Comparison of ENCODE assay signal across 12 cellular contexts in genomic region chr2:120470717-120471060, GRCh38.
DNase-seq lines count a peak whose midpoint lies in the region; FAIRE-seq and TF ChIP-seq lines count a peak whose summit lies in the region.
"Had no signal": no experiment of that assay in that cellular context is flagged by ENCODE, and none has a peak within 500 bp of the region (broad histone marks: within the 10 kb centered on the region; RNA-seq: fewer than 3 reads in every experiment).

No MANE protein-coding gene starts in this region.

- peaks cover 18 to 37% of the 10 kb centered on the region in 2 donors for H3K4me1 ChIP-seq in adrenal gland (replicated peaks in 1 of 2)
- peaks cover 0 to 19% of the 10 kb centered on the region in 2 donors for H3K4me1 ChIP-seq in right atrium auricular region
- H3K4me1 ChIP-seq in sigmoid colon = peaks cover 0 to 17% (median 9%) of the 10 kb centered on the region in 4 donors

- FAIRE-seq in RCC 7860 (lab: Jason Lieb, UNC) = no peak

- H3K27ac ChIP-seq in 22Rv1 = peak overlapping the region; percentile 67
- H3K27ac ChIP-seq in adrenal gland = peak overlapping the region in 4 of 5 donors; percentile 15 to 87 (median 48)
- peak overlapping the region; percentile 49 to 65 for H3K27ac ChIP-seq in right atrium auricular region
- peak overlapping the region; percentile 48 to 69 (median 62) for H3K27ac ChIP-seq in sigmoid colon

- DNase-seq in adrenal gland (peak in 4 of 7 donors; percentile 40 to 59 (median 47)), right atrium auricular region (ENCODE audit: low spot score) (no peak), sigmoid colon (peak; percentile 60), globus pallidus (ENCODE audit: low spot score) (no peak), RCC 7860 (ENCODE audit: low spot score) (no peak), COR-L47 (lab: John Stamatoyannopoulos, UW) (no peak)
- no peak for DNase-seq in activated CD8-positive, alpha-beta memory T cell treated with anti-CD3 and anti-CD28 coated beads for 24 hours
- DNase-seq: DMS79, NCI-H2227 treated with DMSO at 0.1 percent for 48 hours, T-cell had no signal

- H3K4me3 ChIP-seq in adrenal gland = no peak overlapping the region
- no peak overlapping the region for H3K4me3 ChIP-seq in right atrium auricular region
- no peak overlapping the region for H3K4me3 ChIP-seq in sigmoid colon
- H3K4me3 ChIP-seq: MG63 had no signal

- intact Hi-C loops in adrenal gland (cut with DNase I) (no loop called here), sigmoid colon (cut with DNase I) (no loop called here)

- TF ChIP-seq CTCF in 22Rv1 (IDR thresholded peaks at IDR 0.05) = no peak
- no peak for TF ChIP-seq CTCF in adrenal gland (IDR thresholded peaks at IDR 0.05)
- no peak for TF ChIP-seq CTCF in right atrium auricular region (IDR thresholded peaks at IDR 0.05)
- no peak for TF ChIP-seq CTCF in sigmoid colon (IDR thresholded peaks at IDR 0.05)

- H3K9me3 ChIP-seq in adrenal gland (replicated peaks in 1 of 3) = no peaks in the 10 kb centered on the region
- H3K9me3 ChIP-seq in right atrium auricular region = peaks cover 0 to 11% of the 10 kb centered on the region in 2 donors
- peaks cover 0 to 6% (median under 1%) of the 10 kb centered on the region in 4 donors for H3K9me3 ChIP-seq in sigmoid colon
- H3K9me3 ChIP-seq: MG63 had no signal

- 80 to 86% (median 82%) methylated on average over 1 to 3 of the region's 3 CpGs for WGBS in adrenal gland, 4 donors
- WGBS in sigmoid colon, 2 donors = 77 to 85% methylated on average over 3 of the region's 3 CpGs

- TF ChIP-seq POLR2A in adrenal gland (IDR thresholded peaks at IDR 0.05) = no peak
- no peak for TF ChIP-seq POLR2A in sigmoid colon (IDR thresholded peaks at IDR 0.05)

- H3K27me3 ChIP-seq in adrenal gland (no peaks in the 10 kb centered on the region), right atrium auricular region (no peaks in the 10 kb centered on the region), sigmoid colon (no peaks in the 10 kb centered on the region)
- H3K27me3 ChIP-seq: MG63 had no signal

- TF ChIP-seq EP300 in sigmoid colon (IDR thresholded peaks at IDR 0.05) = no peak

- no peaks in the 10 kb centered on the region for H3K36me3 ChIP-seq in adrenal gland (replicated peaks in 1 of 2)
- no peaks in the 10 kb centered on the region for H3K36me3 ChIP-seq in right atrium auricular region
- H3K36me3 ChIP-seq in sigmoid colon = no peaks in the 10 kb centered on the region
- H3K36me3 ChIP-seq: MG63 had no signal

Comparison
In these comparisons a context has a peak if more than half of its experiments do, and no peak if none do; other contexts are left out.
1. DNase-seq: peak in adrenal gland (4 of 7) and sigmoid colon (single experiment); none in right atrium auricular region (single experiment), activated CD8-positive, alpha-beta memory T cell treated with anti-CD3 and anti-CD28 coated beads for 24 hours (single experiment), globus pallidus (single experiment), RCC 7860 (single experiment) and COR-L47 (single experiment).
2. Peak in every context shown above with its lines, with median percentiles within 50 percentile points of each other: H3K27ac ChIP-seq.